17 cellular contexts compared by ENCODE assay signal in genomic region chr4:106172846-106173245, GRCh38.
A peak's percentile ranks its signal among the peaks of the same experiment; 100 is the strongest.
DNase-seq lines count a peak whose midpoint lies in the region; TF ChIP-seq lines count a peak whose summit lies in the region.
"Had no signal": no experiment of that assay in that cellular context is flagged by ENCODE, and none has a peak within 500 bp of the region (broad histone marks: within the 10 kb centered on the region; RNA-seq: fewer than 3 reads in every experiment).

No MANE protein-coding gene starts in this region.

- intact Hi-C loops in left ventricle myocardium inferior (cut with micrococcal nuclease): no loop called here

- H3K4me2 ChIP-seq in smooth muscle cell: no peak overlapping the region
- H3K4me2 ChIP-seq: A549, BLaER1 had no signal

- H3K79me2 ChIP-seq in smooth muscle cell (ENCODE audit: low read depth): no peaks in the 10 kb centered on the region

- H3K9me3 ChIP-seq in cardiac muscle cell (ENCODE audit: low read depth): no peaks in the 10 kb centered on the region
- no peaks in the 10 kb centered on the region for H3K9me3 ChIP-seq in left ventricle myocardium inferior (replicated peaks)
- H3K9me3 ChIP-seq in smooth muscle cell (replicated peaks; ENCODE audit: low read depth): no peaks in the 10 kb centered on the region
- H3K9me3 ChIP-seq: A549, BLaER1 had no signal

- no peaks in the 10 kb centered on the region for H4K20me1 ChIP-seq in smooth muscle cell (ENCODE audit: low read depth)
- H4K20me1 ChIP-seq: BLaER1 had no signal

- no peaks in the 10 kb centered on the region for H3K27me3 ChIP-seq in cardiac muscle cell
- H3K27me3 ChIP-seq in left ventricle myocardium inferior (ENCODE audit: low read depth): no peaks in the 10 kb centered on the region
- H3K27me3 ChIP-seq in smooth muscle cell (ENCODE audit: low read depth): no peaks in the 10 kb centered on the region
- H3K27me3 ChIP-seq: BLaER1 had no signal

- no peak for TF ChIP-seq CTCF in cardiac muscle cell (IDR thresholded peaks at IDR 0.05; ENCODE audit: low read depth, low read length)
- TF ChIP-seq CTCF in left ventricle myocardium inferior (IDR thresholded peaks at IDR 0.05; ENCODE audit: borderline replicate concordance): no peak
- TF ChIP-seq CTCF in smooth muscle cell (IDR thresholded peaks at IDR 0.05; ENCODE audit: borderline replicate concordance, insufficient read depth, poor library complexity, severe bottlenecking): no peak

- peaks cover 7% of the 10 kb centered on the region for H3K4me1 ChIP-seq in cardiac muscle cell (ENCODE audit: low read depth)
- H3K4me1 ChIP-seq in left ventricle myocardium inferior: no peaks in the 10 kb centered on the region
- no peaks in the 10 kb centered on the region for H3K4me1 ChIP-seq in smooth muscle cell (ENCODE audit: low read depth)
- H3K4me1 ChIP-seq: A549, BLaER1 had no signal

- H3K4me3 ChIP-seq in cardiac muscle cell (no peak overlapping the region), left ventricle myocardium inferior (no peak overlapping the region), smooth muscle cell (no peak overlapping the region)
- H3K4me3 ChIP-seq: A549, BLaER1 had no signal

- H3F3A ChIP-seq in smooth muscle cell (ENCODE audit: low read depth): no peaks in the 10 kb centered on the region

- no peak overlapping the region for H2AFZ ChIP-seq in smooth muscle cell (ENCODE audit: low read depth)

- H3K36me3 ChIP-seq in cardiac muscle cell: peaks cover 11% of the 10 kb centered on the region
- H3K36me3 ChIP-seq in left ventricle myocardium inferior: peaks cover 16% of the 10 kb centered on the region
- H3K36me3 ChIP-seq in smooth muscle cell (ENCODE audit: low read depth): peaks cover 7% of the 10 kb centered on the region

- H3K9ac ChIP-seq in smooth muscle cell (ENCODE audit: low read depth): no peak overlapping the region
- H3K9ac ChIP-seq: BLaER1 had no signal

- DNase-seq in cardiac muscle cell (ENCODE audit: low read depth in 1 of 2, low spot score in 1 of 2) (peak in 1 of 2 donors; percentile 11), left ventricle myocardium inferior (no peak), amniotic epithelial cell (ENCODE audit: low read depth) (peak; percentile 53), iris pigment epithelial cell (ENCODE audit: low read depth) (peak; percentile 30), smooth muscle cell (lab: John Stamatoyannopoulos, UW; ENCODE audit: unreplicated experiment) (no peak), NCI-H1105 treated with DMSO at 0.1 percent for 48 hours (lab: John Stamatoyannopoulos, UW) (no peak), cerebellum (ENCODE audit: low spot score) (no peak), HuH-7 (ENCODE audit: low spot score) (no peak)
- DNase-seq: CD4-positive, alpha-beta memory T cell; DMS 273 treated with DMSO at 0.1 percent for 48 hours; DMS53; DND-41; GOT3; H7 had no signal

- H3K27ac ChIP-seq in cardiac muscle cell (peak overlapping the region; percentile 66), left ventricle myocardium inferior (replicated peaks) (no peak overlapping the region), smooth muscle cell (ENCODE audit: low read depth) (no peak overlapping the region)
- H3K27ac ChIP-seq: 22Rv1, A549, BLaER1 had no signal

Comparison
In these comparisons a context has a peak if more than half of its experiments do, and no peak if none do; other contexts are left out.
1. DNase-seq: peak in amniotic epithelial cell (single experiment) and iris pigment epithelial cell (single experiment); none in left ventricle myocardium inferior (single experiment), smooth muscle cell (single experiment), NCI-H1105 treated with DMSO at 0.1 percent for 48 hours (single experiment), cerebellum (single experiment) and HuH-7 (single experiment).